Comparison of ENCODE assay signal across 8 cellular contexts in the genomic region with DNA sequence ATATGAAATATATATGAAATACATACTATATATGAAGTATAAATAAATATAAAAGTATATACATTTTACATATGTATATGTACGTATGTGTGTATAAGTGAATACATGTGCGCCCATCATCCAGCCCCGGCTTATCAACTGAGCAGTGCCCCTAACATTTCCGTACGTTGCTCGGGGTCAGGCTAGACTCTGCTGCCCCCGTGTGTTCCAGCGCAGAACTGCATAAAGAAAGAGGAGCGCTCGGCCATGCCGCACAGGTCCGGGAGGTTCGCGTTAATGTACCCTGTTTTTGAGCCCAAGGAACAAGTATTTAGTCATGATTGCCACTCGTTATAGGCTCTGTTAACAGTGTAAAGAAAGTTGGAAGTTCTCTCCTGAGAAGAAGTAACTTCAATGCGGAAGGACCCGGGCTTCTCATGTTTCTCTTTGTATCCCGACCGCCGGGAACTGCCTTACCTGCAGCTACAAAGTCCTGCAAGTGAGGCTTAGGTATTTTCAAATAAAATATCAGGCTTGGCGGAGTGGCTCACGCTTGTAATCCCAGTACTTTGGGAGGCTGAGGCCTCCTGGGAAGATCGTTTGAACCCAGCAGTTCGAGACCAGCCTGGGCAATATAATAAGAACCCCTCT. TPM values are rescaled to one million over a fixed set of nuclear protein-coding genes. Genes with fewer than 3 reads are reported as not detected.
DNase-seq lines count a peak whose midpoint lies in the region; ATAC-seq, FAIRE-seq and TF ChIP-seq lines count a peak whose summit lies in the region.

No MANE protein-coding gene starts in this region.

- no peaks in the 10 kb centered on the region for H3K27me3 ChIP-seq in pancreas
- no peaks in the 10 kb centered on the region for H3K27me3 ChIP-seq in tibial artery

- H3K4me1 ChIP-seq in pancreas (no peaks in the 10 kb centered on the region), tibial artery (peaks cover 0 to 10% (median 2%) of the 10 kb centered on the region in 4 donors)

- TF ChIP-seq CTCF in RWPE1 (conservative IDR thresholded peaks at IDR 0.05; ENCODE audit: low read depth) (peak; percentile 89), pancreas (IDR thresholded peaks at IDR 0.05) (peak; percentile 83 to 91 (median 89)), tibial artery (IDR thresholded peaks at IDR 0.05) (peak; percentile 83 to 94)

- H3K27ac ChIP-seq in RWPE1 (no peak overlapping the region), pancreas (no peak overlapping the region), tibial artery (no peak overlapping the region)

- no peaks in the 10 kb centered on the region for H3K9me3 ChIP-seq in pancreas
- H3K9me3 ChIP-seq in tibial artery, result no peaks in the 10 kb centered on the region

- DNase-seq in Daoy (ENCODE audit: low read depth) (peak; percentile 68), KBM-7 (peak; percentile 90), RWPE1 (ENCODE audit: low spot score) (peak; percentile 76), frontal cortex (ENCODE audit: low spot score in 2 of 2) (peak; percentile 24 to 69), pancreas (peak; percentile 42 to 87 (median 72)), tibial artery (peak; percentile 66 to 77)
- DNase-seq in activated effector memory CD4-positive, alpha-beta T cell treated with Interleukin-2 at 50 U/mL for 16 hours, result peak; percentile 57

- intact Hi-C loops in pancreas (cut with DNase I), result no loop called here
- intact Hi-C loops in tibial artery (cut with DNase I; ENCODE audit: low total_unique reads), result loop anchor here (2.0 kb wide), 1 partner anchor 438 kb away; no protein-coding TSS in a partner anchor

- no peak for FAIRE-seq in frontal cortex (lab: Jason Lieb, UNC)
- no peak for FAIRE-seq in pancreas (lab: Jason Lieb, UNC)

- WGBS in pancreas, 2 donors, result 3 to 5% methylated on average over 24 of the region's 24 CpGs

- ATAC-seq in GM21723 (IDR thresholded peaks at IDR 0.05; ENCODE audit: unreplicated experiment) (peak; percentile 98), pancreas (peak; percentile 87 to 98 (median 96))

- H3K4me3 ChIP-seq in pancreas (peak overlapping the region in 2 of 4 donors; percentile 31 to 33), tibial artery (peak overlapping the region in 1 of 2 donors; percentile 30)

- H3K36me3 ChIP-seq in pancreas, result no peaks in the 10 kb centered on the region
- no peaks in the 10 kb centered on the region for H3K36me3 ChIP-seq in tibial artery

- in situ Hi-C loops in KBM-7 (cut with MboI; ENCODE audit: low pct_unique_long_range_greater_than_20kb, low sequenced_read_pairs), result loop anchor here (25.0 kb wide), 1 partner anchor 256 kb away; no protein-coding TSS in a partner anchor

- CTCF ChIA-PET in RWPE1 (lab: Yijun Ruan, JAX), result interaction anchor here (0.5 to 1.6 kb wide), 15 partner anchors 8 to 1053 kb away, joined by 3 to 7 read pairs (median 3); no protein-coding TSS in a partner anchor

- POLR2A ChIA-PET in RWPE1 (lab: Yijun Ruan, JAX; ENCODE audit: low non-redundant PET), result no interaction called here

RNA-seq across cellular contexts. Expression of a gene that starts 55.7 kb away (rescaled TPM):
- total RNA-seq in Daoy (2014; rRNA removed; shearing (Covaris generic)), result not detected in 2 replicates
- total RNA-seq in frontal cortex, result under 0.01 TPM
- total RNA-seq in pancreas, result under 1 TPM in 3 of 6 donors, not detected in 3; 0.03 to 0.25 (median 0.18) TPM
- under 1 TPM in 1 of 2 donors, not detected in 1; 0.07 TPM for polyA plus RNA-seq in pancreas
